ENCODE assay signal across 15 cellular contexts in genomic region chr5:56429110-56429561, GRCh38.
DNase-seq lines count a peak whose midpoint lies in the region; ATAC-seq, FAIRE-seq and TF ChIP-seq lines count a peak whose summit lies in the region.
"Had no signal": no experiment of that assay in that cellular context is flagged by ENCODE, and none has a peak within 500 bp of the region (broad histone marks: within the 10 kb centered on the region; RNA-seq: fewer than 3 reads in every experiment).

No MANE protein-coding gene starts in this region.

- no peaks in the 10 kb centered on the region for H3K9me3 ChIP-seq in astrocyte (ENCODE audit: insufficient read depth, low read depth, low read length)
- H3K9me3 ChIP-seq in smooth muscle cell (replicated peaks; ENCODE audit: low read depth) = no peaks in the 10 kb centered on the region
- no peaks in the 10 kb centered on the region for H3K9me3 ChIP-seq in CD8-positive, alpha-beta T cell (ENCODE audit: low read length)

- H3K4me3 ChIP-seq in astrocyte (ENCODE audit: insufficient read depth, low read depth, low read length) (no peak overlapping the region), smooth muscle cell (no peak overlapping the region)
- no peak overlapping the region for H3K4me3 ChIP-seq in CD8-positive, alpha-beta T cell (ENCODE audit: low read depth, low read length)

- H3K9ac ChIP-seq in astrocyte (ENCODE audit: low read length) (no peak overlapping the region), smooth muscle cell (ENCODE audit: low read depth) (no peak overlapping the region)

- no peak for FAIRE-seq in astrocyte (lab: Jason Lieb, UNC)
- FAIRE-seq: A204.1, frontal cortex had no signal

- POLR2A ChIA-PET in CD8-positive, alpha-beta T cell (lab: Charles Lee) = no interaction called here

- no peak overlapping the region for H3K4me2 ChIP-seq in astrocyte (ENCODE audit: low read length)
- no peak overlapping the region for H3K4me2 ChIP-seq in smooth muscle cell

- no peak for ATAC-seq in CD8-positive, alpha-beta T cell
- ATAC-seq: activated CD4-positive, alpha-beta T cell treated with anti-CD3 and anti-CD28 coated beads for 36 hours had no signal

- H3K79me2 ChIP-seq in astrocyte (ENCODE audit: insufficient read depth, low read length) (no peaks in the 10 kb centered on the region), smooth muscle cell (ENCODE audit: low read depth) (no peaks in the 10 kb centered on the region)

- no peak overlapping the region for H3K4me3 Mint-ChIP-seq in astrocyte (ENCODE audit: unreplicated experiment)
- no peak overlapping the region for H3K4me3 Mint-ChIP-seq in CD8-positive, alpha-beta T cell
- H3K4me3 Mint-ChIP-seq: activated CD4-positive, alpha-beta T cell treated with anti-CD3 and anti-CD28 coated beads for 36 hours; activated naive CD4-positive, alpha-beta T cell treated with anti-CD3 and anti-CD28 coated beads, Interleukin-2, amount 50 U/mL, for 24 hours; T-helper 2 cell treated with Interferon-gamma antibody and Interleukin-4, amounts not matched to agents 5 μg/mL and 100 μg/mL, for 36 hours had no signal

- no peak overlapping the region for H3K27ac Mint-ChIP-seq in astrocyte (ENCODE audit: unreplicated experiment)
- no peak overlapping the region for H3K27ac Mint-ChIP-seq in CD8-positive, alpha-beta T cell
- H3K27ac Mint-ChIP-seq: activated CD4-positive, alpha-beta T cell treated with anti-CD3 and anti-CD28 coated beads for 36 hours; activated naive CD4-positive, alpha-beta T cell treated with anti-CD3 and anti-CD28 coated beads, Interleukin-2, amount 50 U/mL, for 24 hours; T-helper 2 cell treated with Interferon-gamma antibody and Interleukin-4, amounts not matched to agents 5 μg/mL and 100 μg/mL, for 36 hours had no signal

- H3K36me3 Mint-ChIP-seq in astrocyte (ENCODE audit: low read depth, unreplicated experiment) = no peaks in the 10 kb centered on the region
- no peaks in the 10 kb centered on the region for H3K36me3 Mint-ChIP-seq in CD8-positive, alpha-beta T cell

- WGBS in smooth muscle cell (ENCODE audit: low lambda C conversion rate) = 65% methylated on average over 6 of the region's 6 CpGs

- H3K27me3 ChIP-seq in astrocyte (ENCODE audit: insufficient read depth, low read length) (no peaks in the 10 kb centered on the region), smooth muscle cell (ENCODE audit: low read depth) (no peaks in the 10 kb centered on the region)
- H3K27me3 ChIP-seq in CD8-positive, alpha-beta T cell (ENCODE audit: insufficient read depth, low read length) = no peaks in the 10 kb centered on the region

- H3K27ac ChIP-seq in astrocyte (ENCODE audit: low read depth, low read length) = no peak overlapping the region
- no peak overlapping the region for H3K27ac ChIP-seq in smooth muscle cell (ENCODE audit: low read depth)
- H3K27ac ChIP-seq in CD8-positive, alpha-beta T cell (ENCODE audit: low read depth, low read length) = no peak overlapping the region

- DNase-seq in NCI-H146 (lab: John Stamatoyannopoulos, UW) (peak; percentile 23), NCI-H146 treated with DMSO at 0.1 percent for 48 hours (lab: John Stamatoyannopoulos, UW; ENCODE audit: unreplicated experiment) (no peak), astrocyte (ENCODE audit: low read depth) (no peak), kidney tubule cell (ENCODE audit: low spot score) (peak; percentile 59), smooth muscle cell (lab: John Stamatoyannopoulos, UW; ENCODE audit: unreplicated experiment) (no peak), DMS153 (lab: John Stamatoyannopoulos, UW) (no peak), HK-2 (ENCODE audit: unreplicated experiment) (no peak)
- DNase-seq in CD8-positive, alpha-beta T cell = no peak
- DNase-seq: activated CD4-positive, alpha-beta T cell treated with anti-CD3 and anti-CD28 coated beads for 36 hours; H7; NCI-H2029 treated with DMSO at 0.1 percent for 48 hours had no signal

- no peaks in the 10 kb centered on the region for H3K4me1 ChIP-seq in astrocyte (ENCODE audit: insufficient read depth, low read length)
- no peaks in the 10 kb centered on the region for H3K4me1 ChIP-seq in smooth muscle cell (ENCODE audit: low read depth)
- H3K4me1 ChIP-seq in CD8-positive, alpha-beta T cell (ENCODE audit: insufficient read depth, low read length) = no peaks in the 10 kb centered on the region

- H3K4me1 Mint-ChIP-seq in astrocyte (ENCODE audit: low read depth, unreplicated experiment) = no peaks in the 10 kb centered on the region
- H3K4me1 Mint-ChIP-seq in CD8-positive, alpha-beta T cell (ENCODE audit: low read depth) = no peaks in the 10 kb centered on the region
- H3K4me1 Mint-ChIP-seq: activated CD4-positive, alpha-beta T cell treated with anti-CD3 and anti-CD28 coated beads for 36 hours had no signal

- H4K20me1 ChIP-seq in astrocyte (ENCODE audit: insufficient read depth, low read length) (no peaks in the 10 kb centered on the region), smooth muscle cell (ENCODE audit: low read depth) (no peaks in the 10 kb centered on the region)

- H3K27me3 Mint-ChIP-seq in astrocyte (ENCODE audit: low read depth, unreplicated experiment) = no peaks in the 10 kb centered on the region
- no peaks in the 10 kb centered on the region for H3K27me3 Mint-ChIP-seq in CD8-positive, alpha-beta T cell (ENCODE audit: low read depth)
- H3K27me3 Mint-ChIP-seq: activated CD4-positive, alpha-beta T cell treated with anti-CD3 and anti-CD28 coated beads for 36 hours; activated naive CD4-positive, alpha-beta T cell treated with anti-CD3 and anti-CD28 coated beads, Interleukin-2, amount 50 U/mL, for 24 hours had no signal

- intact Hi-C loops in CD8-positive, alpha-beta T cell (cut with DNase I, micrococcal nuclease) = no loop called here

- no peaks in the 10 kb centered on the region for H3F3A ChIP-seq in smooth muscle cell (ENCODE audit: low read depth)

- H3K9me3 Mint-ChIP-seq in astrocyte (ENCODE audit: unreplicated experiment) = peaks cover 4% of the 10 kb centered on the region
- no peaks in the 10 kb centered on the region for H3K9me3 Mint-ChIP-seq in CD8-positive, alpha-beta T cell
- H3K9me3 Mint-ChIP-seq: activated naive CD4-positive, alpha-beta T cell treated with anti-CD3 and anti-CD28 coated beads, Interleukin-2, amount 50 U/mL, for 24 hours had no signal

- peak overlapping the region; percentile 38 for H2AFZ ChIP-seq in astrocyte (ENCODE audit: low read depth, low read length)
- H2AFZ ChIP-seq in smooth muscle cell (ENCODE audit: low read depth) = peak overlapping the region; percentile 35

- H3K36me3 ChIP-seq in astrocyte (ENCODE audit: insufficient read depth, low read length) = no peaks in the 10 kb centered on the region
- no peaks in the 10 kb centered on the region for H3K36me3 ChIP-seq in smooth muscle cell (ENCODE audit: low read depth)
- H3K36me3 ChIP-seq in CD8-positive, alpha-beta T cell (ENCODE audit: insufficient read depth, low read length) = no peaks in the 10 kb centered on the region

- no peak for TF ChIP-seq CTCF in astrocyte (IDR thresholded peaks at IDR 0.05; ENCODE audit: insufficient read depth, low read depth, low read length)
- no peak for TF ChIP-seq CTCF in smooth muscle cell (IDR thresholded peaks at IDR 0.05; ENCODE audit: borderline replicate concordance, insufficient read depth, poor library complexity, severe bottlenecking)
- TF ChIP-seq CTCF in CD8-positive, alpha-beta T cell (IDR thresholded peaks at IDR 0.05) = no peak

- CTCF ChIA-PET in CD8-positive, alpha-beta T cell (lab: Charles Lee) = interaction anchor here (1.2 kb wide), 2 partner anchors 9 to 20 kb away, joined by 3 read pairs; no protein-coding TSS in a partner anchor

Comparison
In these comparisons a context has a peak if more than half of its experiments do, and no peak if none do; other contexts are left out.
1. DNase-seq: peak in NCI-H146 (single experiment) and kidney tubule cell (single experiment); none in NCI-H146 treated with DMSO at 0.1 percent for 48 hours (single experiment), astrocyte (single experiment), smooth muscle cell (single experiment), DMS153 (single experiment), HK-2 (single experiment) and CD8-positive, alpha-beta T cell (0 of 7).